ENCODE assay signal across 29 cellular contexts in the genomic region with DNA sequence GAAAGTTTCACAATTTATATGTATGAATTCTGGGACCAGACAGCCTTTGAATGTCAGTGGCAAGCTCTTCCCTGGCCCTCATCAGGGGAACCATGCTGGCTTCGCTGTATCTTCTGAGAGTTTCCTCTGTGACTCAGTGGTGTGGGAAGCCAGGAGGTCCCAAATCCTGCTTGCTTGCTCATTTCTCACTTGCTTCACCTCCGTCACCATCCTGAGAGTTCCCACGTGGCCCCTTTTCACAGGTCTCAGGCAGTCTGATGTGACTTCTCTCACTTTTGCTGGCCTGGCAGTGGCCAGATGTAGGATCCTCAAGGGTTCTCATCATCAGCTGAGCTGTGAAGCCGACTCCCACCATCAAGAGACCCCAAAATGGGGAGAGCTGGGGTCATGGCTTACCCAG. TPM values are rescaled to one million over a fixed set of nuclear protein-coding genes. Genes with fewer than 3 reads are reported as not detected.
"Had no signal": no experiment of that assay in that cellular context is flagged by ENCODE, and none has a peak within 500 bp of the region (broad histone marks: within the 10 kb centered on the region; RNA-seq: fewer than 3 reads in every experiment).

No MANE protein-coding gene starts in this region.

- H3K4me1 ChIP-seq: neural progenitor cell, parathyroid adenoma, right lobe of liver, testis had no signal

- H3K4me3 Mint-ChIP-seq: endodermal cell; mesothelial cell of epicardium; natural killer cell treated with Interleukin-12 subunit alpha and Interleukin-12 subunit beta and Interleukin-15 and Interleukin-18, amount 100 ng/mL, for 72 hours; neural progenitor cell; stimulated activated memory B cell treated with anti-CD40 and anti-IgM and Interleukin-4, amounts not matched to agents 10 μg/mL and 1 μg/mL and 100 μg/mL, for 72 hours; type B pancreatic cell had no signal

- H3K79me2 ChIP-seq: parathyroid adenoma had no signal

- H3K27ac ChIP-seq: dorsolateral prefrontal cortex, epithelial cell of prostate, gastrocnemius medialis, neural progenitor cell, parathyroid adenoma, right lobe of liver, testis, tibial artery had no signal

- H3K27ac Mint-ChIP-seq: endodermal cell; mesothelial cell of epicardium; natural killer cell treated with Interleukin-12 subunit alpha and Interleukin-12 subunit beta and Interleukin-15 and Interleukin-18, amount 100 ng/mL, for 72 hours; neural progenitor cell; progenitor cell of endocrine pancreas; stimulated activated memory B cell treated with anti-CD40 and anti-IgM and Interleukin-4, amounts not matched to agents 10 μg/mL and 1 μg/mL and 100 μg/mL, for 72 hours; type B pancreatic cell had no signal

- H3K9ac ChIP-seq: neural progenitor cell, parathyroid adenoma had no signal

- H3K4me3 ChIP-seq: dorsolateral prefrontal cortex, gastrocnemius medialis, lung, mucosa of descending colon, neural progenitor cell, right lobe of liver, testis, tibial artery had no signal

- H3K27me3 Mint-ChIP-seq: naive B cell; natural killer cell treated with Interleukin-12 subunit alpha and Interleukin-12 subunit beta and Interleukin-15 and Interleukin-18, amount 100 ng/mL, for 72 hours; progenitor cell of endocrine pancreas; stimulated activated memory B cell treated with anti-CD40 and anti-IgM and Interleukin-4, amounts not matched to agents 10 μg/mL and 1 μg/mL and 100 μg/mL, for 72 hours; type B pancreatic cell had no signal

- H3K9me3 Mint-ChIP-seq: endodermal cell; mesothelial cell of epicardium; naive B cell; natural killer cell treated with Interleukin-12 subunit alpha and Interleukin-12 subunit beta and Interleukin-15 and Interleukin-18, amount 100 ng/mL, for 72 hours; neural progenitor cell; stimulated activated memory B cell treated with anti-CD40 and anti-IgM and Interleukin-4, amounts not matched to agents 10 μg/mL and 1 μg/mL and 100 μg/mL, for 72 hours; type B pancreatic cell had no signal

- H3K27me3 ChIP-seq: dorsolateral prefrontal cortex, gastrocnemius medialis, neural progenitor cell, right lobe of liver, testis, tibial artery had no signal

- H3K36me3 Mint-ChIP-seq: mesothelial cell of epicardium; naive B cell; natural killer cell treated with Interleukin-12 subunit alpha and Interleukin-12 subunit beta and Interleukin-15 and Interleukin-18, amount 100 ng/mL, for 72 hours; neural progenitor cell; stimulated activated memory B cell treated with anti-CD40 and anti-IgM and Interleukin-4, amounts not matched to agents 10 μg/mL and 1 μg/mL and 100 μg/mL, for 72 hours; type B pancreatic cell had no signal

- H2AFZ ChIP-seq: neural progenitor cell, parathyroid adenoma had no signal

- H3K9me3 ChIP-seq: gastrocnemius medialis, mucosa of descending colon, right lobe of liver, testis, tibial artery had no signal

- DNase-seq: cortex of kidney; dorsolateral prefrontal cortex; effector CD8-positive, alpha-beta T cell; endodermal cell; foreskin fibroblast; gastrocnemius medialis; kidney; mesenchymal stem cell; mucosa of descending colon; naive B cell; right lobe of liver; small intestine; stimulated activated CD4-positive, alpha-beta T cell treated with anti-CD3 and anti-CD28 coated beads, Interleukin-15, amount 100 ng/mL, for 24 hours; stimulated activated CD4-positive, alpha-beta T cell treated with anti-CD3 and anti-CD28 coated beads, Interleukin-4, amount 100 ng/mL, for 24 hours; stimulated activated naive CD8-positive, alpha-beta T cell treated with anti-CD3 and anti-CD28 coated beads, Interleukin-15, Interleukin-2, amounts not matched to agents 100 U/mL and 50 U/mL, for 24 hours; substantia nigra; testis; tibial artery had no signal

- H3K4me2 ChIP-seq: neural progenitor cell had no signal

- H3K36me3 ChIP-seq: gastrocnemius medialis, neural progenitor cell, right lobe of liver, tibial artery had no signal

- ATAC-seq: esophagus mucosa; gastrocnemius medialis; left lobe of liver; mucosa of descending colon; natural killer cell treated with Interleukin-12 subunit alpha and Interleukin-12 subunit beta and Interleukin-15 and Interleukin-18, amount 100 ng/mL, for 72 hours; right lobe of liver; stimulated activated memory B cell treated with anti-CD40 and anti-IgM and Interleukin-4, amounts not matched to agents 10 μg/mL and 1 μg/mL and 100 μg/mL, for 72 hours; stimulated activated naive CD8-positive, alpha-beta T cell treated with anti-CD3 and anti-CD28 coated beads, Interleukin-15, Interleukin-2, amounts not matched to agents 100 U/mL and 50 U/mL, for 24 hours had no signal

RNA-seq across cellular contexts. Expression of gene RIN2, which starts 28.4 kb away (rescaled TPM):
- total RNA-seq: natural killer cell treated with Interleukin-12 subunit alpha and Interleukin-12 subunit beta and Interleukin-15 and Interleukin-18, amount 100 ng/mL, for 72 hours had no signal
